ENCODE assay signal across 8 cellular contexts in the genomic region with DNA sequence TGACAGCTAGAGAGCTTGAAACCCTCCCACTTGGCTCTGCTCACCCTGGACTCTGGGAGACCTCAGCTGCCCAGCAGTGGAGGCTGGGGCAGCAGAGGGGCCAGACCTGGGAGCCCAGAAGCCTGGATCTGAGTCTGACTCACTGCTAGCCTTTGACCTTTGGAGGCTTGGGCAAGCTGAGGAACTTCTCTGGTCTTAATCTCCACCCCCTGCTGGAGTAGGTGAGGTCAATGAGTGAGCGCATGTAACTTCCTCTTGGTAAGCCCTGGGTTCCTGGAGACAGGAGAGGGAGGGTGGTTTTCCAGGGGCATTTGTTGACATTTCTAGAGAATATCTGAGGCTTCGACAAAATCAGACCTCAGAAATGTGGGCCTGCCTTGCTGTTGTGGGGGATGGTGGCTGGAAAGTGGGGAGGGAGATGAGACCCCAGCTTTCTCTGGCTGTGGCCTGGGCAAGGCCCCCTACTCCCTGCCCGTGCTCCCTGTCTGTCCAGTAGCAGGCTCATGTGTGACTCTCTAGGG.
A peak's percentile ranks its signal among the peaks of the same experiment; 100 is the strongest.
DNase-seq lines count a peak whose midpoint lies in the region; ATAC-seq and TF ChIP-seq lines count a peak whose summit lies in the region.

No MANE protein-coding gene starts in this region.

- H3K4me1 Mint-ChIP-seq in natural killer cell = peaks cover 62 to 77% of the 10 kb centered on the region in 2 donors

- DNase-seq in Caki2 (ENCODE audit: low read depth) (peak; percentile 92), MV-4-11 (lab: John Stamatoyannopoulos, UW) (peak; percentile 91), astrocyte of the spinal cord (ENCODE audit: low read depth, low spot score) (peak; percentile 78), natural killer cell (no peak), dedifferentiated amniotic fluid mesenchymal stem cell (ENCODE audit: extremely low spot score) (no peak), spleen (no peak)

- no peaks in the 10 kb centered on the region for H3K9me3 ChIP-seq in spleen

- TF ChIP-seq CTCF in astrocyte of the spinal cord (IDR thresholded peaks at IDR 0.05; ENCODE audit: low read depth, low read length) (no peak), natural killer cell (IDR thresholded peaks at IDR 0.05) (no peak), spleen (IDR thresholded peaks at IDR 0.05 in 8 of 11, conservative IDR thresholded peaks at IDR 0.05 in 3 of 11) (no peak)

- H3K36me3 Mint-ChIP-seq in natural killer cell = no peaks in the 10 kb centered on the region

- in situ Hi-C loops in Caki2 (cut with HindIII; ENCODE audit: low pct_unique_long_range_greater_than_20kb, low sequenced_read_pairs) (no loop called here), astrocyte of the spinal cord (cut with HindIII; ENCODE audit: low sequenced_read_pairs) (no loop called here)

- H3K27me3 ChIP-seq in spleen (replicated peaks in 1 of 7) = no peaks in the 10 kb centered on the region

- intact Hi-C loops in natural killer cell (cut with micrococcal nuclease) (loop anchor here (1.0 to 5.0 kb wide), 7 partner anchors 22 to 744 kb away; partner anchors contain the start of genes ADAM17 and ODC1), spleen (cut with DNase I; ENCODE audit: low total_unique reads) (no loop called here)

- no peaks in the 10 kb centered on the region for H3K27me3 Mint-ChIP-seq in natural killer cell (ENCODE audit: low read depth in 2 of 2)

- WGBS in spleen, 5 donors = 45 to 61% (median 50%) methylated on average over 2 to 3 of the region's 3 CpGs

- H3K4me1 ChIP-seq in spleen = peaks cover 0 to 20% (median 7%) of the 10 kb centered on the region in 6 donors

- H3K9me3 Mint-ChIP-seq in natural killer cell = peaks cover 0 to 4% of the 10 kb centered on the region in 2 donors

- H3K4me3 ChIP-seq in astrocyte of the spinal cord (ENCODE audit: low read depth, low read length) (no peak overlapping the region), spleen (no peak overlapping the region)

- H3K27ac ChIP-seq in spleen = peak overlapping the region in 4 of 8 donors; percentile 12 to 68 (median 34)

- TF ChIP-seq POLR2A in spleen (IDR thresholded peaks at IDR 0.05) = no peak

- peak overlapping the region; percentile 95 to 97 for H3K27ac Mint-ChIP-seq in natural killer cell

- H3K4me3 Mint-ChIP-seq in natural killer cell = peak overlapping the region; percentile 77

- ATAC-seq in natural killer cell (peak; percentile 27 to 45 (median 30)), GM18520 (IDR thresholded peaks at IDR 0.05; ENCODE audit: unreplicated experiment) (no peak), GM21825 (IDR thresholded peaks at IDR 0.05; ENCODE audit: unreplicated experiment) (no peak)

- H3K36me3 ChIP-seq in spleen = no peaks in the 10 kb centered on the region

Comparison
In these comparisons a context has a peak if more than half of its experiments do, and no peak if none do; other contexts are left out.
1. DNase-seq: peak in Caki2 (single experiment), MV-4-11 (single experiment) and astrocyte of the spinal cord (single experiment); none in natural killer cell (single experiment), dedifferentiated amniotic fluid mesenchymal stem cell (single experiment) and spleen (single experiment).
2. ATAC-seq: peak in natural killer cell (3 of 3); none in GM18520 (single experiment) and GM21825 (single experiment).